ENCODE assay signal across 8 cellular contexts in genomic region chr2:239274391-239275001, GRCh38.
DNase-seq lines count a peak whose midpoint lies in the region; ATAC-seq and TF ChIP-seq lines count a peak whose summit lies in the region.

No MANE protein-coding gene starts in this region.

- TF ChIP-seq CTCF in HFFc6 (IDR thresholded peaks at IDR 0.05) = no peak
- no peak for TF ChIP-seq CTCF in heart left ventricle (IDR thresholded peaks at IDR 0.05)
- TF ChIP-seq CTCF in spleen (IDR thresholded peaks at IDR 0.05 in 8 of 11, conservative IDR thresholded peaks at IDR 0.05 in 3 of 11) = no peak
- no peak for TF ChIP-seq CTCF in GM10248 (IDR thresholded peaks at IDR 0.05; ENCODE audit: control extremely low read depth, extremely low read depth, low read depth, missing control alignments)

- intact Hi-C loops in heart left ventricle (cut with DNase I) = loop anchor here in 1 of 10 donors (1.0 kb wide), 1 partner anchor 28 kb away; no protein-coding TSS in a partner anchor
- intact Hi-C loops in spleen (cut with DNase I; ENCODE audit: low total_unique reads) = loop anchor here (10.0 kb wide), 1 partner anchor 130 kb away; the partner anchor contains the start of gene HDAC4

- H3K36me3 ChIP-seq in ACC112 (ENCODE audit: insufficient read depth, low read length) (no peaks in the 10 kb centered on the region), heart left ventricle (no peaks in the 10 kb centered on the region), spleen (no peaks in the 10 kb centered on the region)

- H3K27me3 Mint-ChIP-seq in HFFc6 (ENCODE audit: insufficient read depth) = peaks cover 8% of the 10 kb centered on the region
- H3K27me3 Mint-ChIP-seq in activated T-helper 17 cell treated with anti-CD3 and anti-CD28 coated beads, Interleukin-2, amount 50 U/mL, for 72 hours = no peaks in the 10 kb centered on the region

- H3K4me1 Mint-ChIP-seq in HFFc6 (ENCODE audit: low read depth) = peaks cover 56% of the 10 kb centered on the region
- H3K4me1 Mint-ChIP-seq in activated T-helper 17 cell treated with anti-CD3 and anti-CD28 coated beads, Interleukin-2, amount 50 U/mL, for 72 hours = peaks cover 37% of the 10 kb centered on the region

- DNase-seq in HFFc6 (peak; percentile 31), heart left ventricle (peak in 2 of 5 donors; percentile 49 to 71), spleen (peak; percentile 83), GM10248 (ENCODE audit: extremely low spot score) (no peak)

- no peak for TF ChIP-seq POLR2A in heart left ventricle (IDR thresholded peaks at IDR 0.05)
- TF ChIP-seq POLR2A in spleen (IDR thresholded peaks at IDR 0.05) = no peak

- H3K4me1 ChIP-seq in ACC112 (ENCODE audit: control insufficient read depth, insufficient read depth, low read length, unreplicated experiment) (peaks cover 53% of the 10 kb centered on the region), heart left ventricle (peaks cover 3 to 67% (median 44%) of the 10 kb centered on the region in 12 donors), spleen (peaks cover 9 to 97% (median 58%) of the 10 kb centered on the region in 6 donors)

- H3K9me3 Mint-ChIP-seq in HFFc6 = no peaks in the 10 kb centered on the region
- H3K9me3 Mint-ChIP-seq in activated T-helper 17 cell treated with anti-CD3 and anti-CD28 coated beads, Interleukin-2, amount 50 U/mL, for 72 hours = no peaks in the 10 kb centered on the region

- peaks cover 32% of the 10 kb centered on the region for H3K79me2 ChIP-seq in ACC112 (ENCODE audit: control insufficient read depth, insufficient read depth, low read length, unreplicated experiment)

- POLR2A ChIA-PET in GM10248 (lab: Yijun Ruan, JAX) = no interaction called here

- H3K4me3 Mint-ChIP-seq in HFFc6 = peak overlapping the region; percentile 84
- peak overlapping the region; percentile 88 for H3K4me3 Mint-ChIP-seq in activated T-helper 17 cell treated with anti-CD3 and anti-CD28 coated beads, Interleukin-2, amount 50 U/mL, for 72 hours

- H2AFZ ChIP-seq in ACC112 (ENCODE audit: low read length, unreplicated experiment) = peak overlapping the region; percentile 77

- H3K4me3 ChIP-seq in ACC112 (ENCODE audit: low read depth, low read length) (peak overlapping the region; percentile 66), heart left ventricle (peak overlapping the region in 8 of 12 donors; percentile 1 to 46 (median 14)), spleen (peak overlapping the region in 5 of 8 donors; percentile 1 to 54 (median 12))

- ATAC-seq in activated T-helper 17 cell treated with anti-CD3 and anti-CD28 coated beads, Interleukin-2, amount 50 U/mL, for 72 hours (replicated peaks) = peak; percentile 73
- peak; percentile 24 to 58 (median 52) for ATAC-seq in heart left ventricle
- no peak for ATAC-seq in GM18498 (IDR thresholded peaks at IDR 0.05; ENCODE audit: unreplicated experiment)
- no peak for ATAC-seq in GM21367 (IDR thresholded peaks at IDR 0.05; ENCODE audit: unreplicated experiment)

- peak overlapping the region; percentile 99 for H3K27ac Mint-ChIP-seq in HFFc6
- H3K27ac Mint-ChIP-seq in activated T-helper 17 cell treated with anti-CD3 and anti-CD28 coated beads, Interleukin-2, amount 50 U/mL, for 72 hours = peak overlapping the region; percentile 95

- H3K36me3 Mint-ChIP-seq in HFFc6 (ENCODE audit: low read depth) = no peaks in the 10 kb centered on the region
- H3K36me3 Mint-ChIP-seq in activated T-helper 17 cell treated with anti-CD3 and anti-CD28 coated beads, Interleukin-2, amount 50 U/mL, for 72 hours (ENCODE audit: low read depth) = peaks cover 10% of the 10 kb centered on the region

- H3K27me3 ChIP-seq in ACC112 (ENCODE audit: insufficient read depth, low read length) (no peaks in the 10 kb centered on the region), heart left ventricle (no peaks in the 10 kb centered on the region), spleen (replicated peaks in 1 of 7) (peaks cover 0 to 17% (median 0%) of the 10 kb centered on the region in 7 donors)

- WGBS in heart left ventricle, 4 donors = 85 to 89% (median 87%) methylated on average over 15 of the region's 15 CpGs
- WGBS in spleen, 5 donors = 60 to 85% (median 71%) methylated on average over 14 to 15 of the region's 15 CpGs

- CTCF ChIA-PET in GM10248 (lab: Yijun Ruan, JAX) = interaction anchor here (1.4 kb wide), 1 partner anchor 122 kb away, joined by 3 read pairs; no protein-coding TSS in a partner anchor

- H3K27ac ChIP-seq in ACC112 (ENCODE audit: low read depth, low read length) = peak overlapping the region; percentile 99
- peak overlapping the region in 10 of 12 donors; percentile 24 to 91 (median 78) for H3K27ac ChIP-seq in heart left ventricle
- peak overlapping the region; percentile 39 to 94 (median 85) for H3K27ac ChIP-seq in spleen

- H3K9me3 ChIP-seq in heart left ventricle (no peaks in the 10 kb centered on the region), spleen (no peaks in the 10 kb centered on the region)

Comparison
In these comparisons a context has a peak if more than half of its experiments do, and no peak if none do; other contexts are left out.
1. H3K4me3 ChIP-seq: peak in every context shown above with its lines; median percentile 66 in ACC112; 14 in heart left ventricle; 12 in spleen.
2. ATAC-seq: peak in activated T-helper 17 cell treated with anti-CD3 and anti-CD28 coated beads, Interleukin-2, amount 50 U/mL, for 72 hours (single experiment) and heart left ventricle (4 of 4); none in GM18498 (single experiment) and GM21367 (single experiment).
3. Peak in every context shown above with its lines, with median percentiles within 50 percentile points of each other: H3K27ac ChIP-seq.